In genomic region chr9:134291961-134292871, GRCh38 we compare ENCODE assay signal across 20 cellular contexts.
"Had no signal": no experiment of that assay in that cellular context is flagged by ENCODE, and none has a peak within 500 bp of the region (broad histone marks: within the 10 kb centered on the region; RNA-seq: fewer than 3 reads in every experiment).

No MANE protein-coding gene starts in this region.

- ATAC-seq: activated CD4-positive, alpha-beta T cell treated with anti-CD3 and anti-CD28 coated beads for 36 hours; body of pancreas; left lung; naive thymus-derived CD8-positive, alpha-beta T cell; stimulated activated naive CD8-positive, alpha-beta T cell treated with anti-CD3 and anti-CD28 coated beads, Interleukin-15, Interleukin-2, amounts not matched to agents 100 U/mL and 50 U/mL, for 24 hours; T-cell; WTC11 had no signal

- H3K36me3 ChIP-seq: colonic mucosa, left lung, tibial nerve had no signal

- DNase-seq: activated CD4-positive, alpha-beta T cell treated with anti-CD3 and anti-CD28 coated beads for 36 hours; activated CD4-positive, alpha-beta T cell treated with anti-CD3 and anti-CD28 coated beads, Interleukin-2, amount 50 U/mL, for 48 hours; activated naive CD8-positive, alpha-beta T cell treated with anti-CD3 and anti-CD28 coated beads, Interleukin-2, amount 10 ng/mL, durations not matched to agents 7 days and 5 days; activated T-cell treated with anti-CD3 and anti-CD28 coated beads for 4 hours; amygdala; body of pancreas; central memory CD4-positive, alpha-beta T cell; colonic mucosa; erythroblast; foreskin melanocyte; hypothalamus; stimulated activated CD4-positive, alpha-beta T cell treated with anti-CD3 and anti-CD28 coated beads, Interleukin-2, amount 100 ng/mL, for 24 hours; stimulated activated naive CD8-positive, alpha-beta T cell treated with anti-CD3 and anti-CD28 coated beads, Interleukin-15, Interleukin-2, amounts not matched to agents 100 U/mL and 50 U/mL, for 24 hours; substantia nigra; T-cell had no signal

- H3K4me1 ChIP-seq: body of pancreas, colonic mucosa had no signal

- H3K4me3 ChIP-seq: body of pancreas, colonic mucosa, left lung, tibial nerve had no signal

- H3K9me3 ChIP-seq: body of pancreas, colonic mucosa, left lung, tibial nerve had no signal

- H3K27ac ChIP-seq: body of pancreas, colonic mucosa, left lung, tibial nerve had no signal

- H3K27me3 ChIP-seq: body of pancreas, colonic mucosa, tibial nerve had no signal

- FAIRE-seq: urothelium cell line had no signal
